ENCODE assay signal across 8 cellular contexts in genomic region chr11:67266424-67267187, GRCh38. TPM values are rescaled to one million over a fixed set of nuclear protein-coding genes. Genes with fewer than 3 reads are reported as not detected.
A peak's percentile ranks its signal among the peaks of the same experiment; 100 is the strongest.
DNase-seq lines count a peak whose midpoint lies in the region; ATAC-seq and TF ChIP-seq lines count a peak whose summit lies in the region.

Gene GRK2 (plus strand): TSS chr11:67266473. CDS start chr11:67266700, 227 bp downstream.

- no peaks in the 10 kb centered on the region for H3K27me3 ChIP-seq in BE2C

- peaks cover 46% of the 10 kb centered on the region for H3K36me3 Mint-ChIP-seq in activated CD4-positive, alpha-beta memory T cell treated with anti-CD3 and anti-CD28 coated beads, Interleukin-2, amount 10 ng/mL, durations not matched to agents 7 days and 5 days (ENCODE audit: low read depth)
- no peaks in the 10 kb centered on the region for H3K36me3 Mint-ChIP-seq in nephron (ENCODE audit: low read depth)

- POLR2A ChIA-PET in activated CD4-positive, alpha-beta memory T cell treated with anti-CD3 and anti-CD28 coated beads, Interleukin-2, amount 10 ng/mL, durations not matched to agents 7 days and 5 days (lab: Charles Lee): interaction anchor here (1.7 to 14.4 kb wide), 8 partner anchors 12 to 135 kb away, joined by 6 to 494 read pairs (median 22); partner anchors contain the start of genes ANKRD13D, POLD4, PPP1CA and SSH3

- peak within 1 kb of the TSS; percentile 90 for H3K4me3 Mint-ChIP-seq in activated CD4-positive, alpha-beta memory T cell treated with anti-CD3 and anti-CD28 coated beads, Interleukin-2, amount 10 ng/mL, durations not matched to agents 7 days and 5 days
- peak within 1 kb of the TSS; percentile 96 to 99 (median 98) for H3K4me3 Mint-ChIP-seq in nephron

- H3K4me3 ChIP-seq in BE2C (ENCODE audit: low read depth, low read length) (peak within 1 kb of the TSS; percentile 89), NB4 (ENCODE audit: low read depth, low read length) (peak within 1 kb of the TSS; percentile 89), fibroblast of pulmonary artery (replicated peaks; ENCODE audit: low read depth, low read length) (peak within 1 kb of the TSS; percentile 80)

- H3K36me3 ChIP-seq in BE2C: peaks cover 8% of the 10 kb centered on the region

- peaks cover 34% of the 10 kb centered on the region for H3K4me1 ChIP-seq in BE2C

- H3K4me1 Mint-ChIP-seq in activated CD4-positive, alpha-beta memory T cell treated with anti-CD3 and anti-CD28 coated beads, Interleukin-2, amount 10 ng/mL, durations not matched to agents 7 days and 5 days: peaks cover 70% of the 10 kb centered on the region
- peaks cover 49% of the 10 kb centered on the region for H3K4me1 Mint-ChIP-seq in nephron

- no peaks in the 10 kb centered on the region for H3K27me3 Mint-ChIP-seq in activated CD4-positive, alpha-beta memory T cell treated with anti-CD3 and anti-CD28 coated beads, Interleukin-2, amount 10 ng/mL, durations not matched to agents 7 days and 5 days
- peaks cover 5% of the 10 kb centered on the region for H3K27me3 Mint-ChIP-seq in nephron (ENCODE audit: low read depth)

- ATAC-seq in GM19025 (IDR thresholded peaks at IDR 0.05; ENCODE audit: low read depth, unreplicated experiment) (peak; percentile 22), HG03025 (IDR thresholded peaks at IDR 0.05; ENCODE audit: low FRiP score, unreplicated experiment) (no peak)

- H3K9me3 ChIP-seq in BE2C: no peaks in the 10 kb centered on the region

- DNase-seq in BE2C (peak; percentile 58), NB4 (ENCODE audit: low read depth) (peak; percentile 74), fibroblast of pulmonary artery (ENCODE audit: low read depth) (peak; percentile 41), putamen (ENCODE audit: low spot score) (no peak)
- DNase-seq in activated CD4-positive, alpha-beta memory T cell treated with anti-CD3 and anti-CD28 coated beads, Interleukin-2, amount 10 ng/mL, durations not matched to agents 7 days and 5 days: peak; percentile 50

- no peaks in the 10 kb centered on the region for H3K9me3 Mint-ChIP-seq in activated CD4-positive, alpha-beta memory T cell treated with anti-CD3 and anti-CD28 coated beads, Interleukin-2, amount 10 ng/mL, durations not matched to agents 7 days and 5 days
- no peaks in the 10 kb centered on the region for H3K9me3 Mint-ChIP-seq in nephron

- peak; percentile 38 for TF ChIP-seq POLR2A in NB4 (IDR thresholded peaks at IDR 0.05; ENCODE audit: extremely low read depth, insufficient read length)

- no peak for TF ChIP-seq CTCF in BE2C (IDR thresholded peaks at IDR 0.05; ENCODE audit: low read depth, low read length)
- TF ChIP-seq CTCF in NB4 (IDR thresholded peaks at IDR 0.05; ENCODE audit: low read depth, low read length): no peak
- no peak for TF ChIP-seq CTCF in fibroblast of pulmonary artery (IDR thresholded peaks at IDR 0.05; ENCODE audit: low read length, missing control alignments)
- no peak for TF ChIP-seq CTCF in nephron (IDR thresholded peaks at IDR 0.05; ENCODE audit: unreplicated experiment in 3 of 3)

- CTCF ChIA-PET in activated CD4-positive, alpha-beta memory T cell treated with anti-CD3 and anti-CD28 coated beads, Interleukin-2, amount 10 ng/mL, durations not matched to agents 7 days and 5 days (lab: Charles Lee): interaction anchor here (0.7 to 3.1 kb wide), 11 partner anchors 10 to 86 kb away, joined by 3 to 25 read pairs (median 4); partner anchors contain the start of genes ANKRD13D and SSH3

- H3K27ac Mint-ChIP-seq in activated CD4-positive, alpha-beta memory T cell treated with anti-CD3 and anti-CD28 coated beads, Interleukin-2, amount 10 ng/mL, durations not matched to agents 7 days and 5 days: peak within 1 kb of the TSS; percentile 97
- peak within 1 kb of the TSS; percentile 65 to 91 (median 90) for H3K27ac Mint-ChIP-seq in nephron

RNA-seq across cellular contexts. Expression of gene GRK2, which starts in this region (rescaled TPM):
- polyA plus RNA-seq in BE2C (2012; ENCODE audit: insufficient read depth, insufficient read length, low read depth): 272 TPM
- 100 to 1,000 TPM; 333 to 338 TPM for total RNA-seq in activated CD4-positive, alpha-beta memory T cell treated with anti-CD3 and anti-CD28 coated beads, Interleukin-2, amount 10 ng/mL, durations not matched to agents 7 days and 5 days
